In genomic region chr10:14683246-14683645, GRCh38 we compare ENCODE assay signal across 22 cellular contexts.
DNase-seq lines count a peak whose midpoint lies in the region; ATAC-seq, FAIRE-seq and TF ChIP-seq lines count a peak whose summit lies in the region.
"Had no signal": no experiment of that assay in that cellular context is flagged by ENCODE, and none has a peak within 500 bp of the region (broad histone marks: within the 10 kb centered on the region; RNA-seq: fewer than 3 reads in every experiment).

No MANE protein-coding gene starts in this region.

- H3K36me3 ChIP-seq in liver (ENCODE audit: control insufficient read depth in 4 of 4, insufficient read depth in 3 of 4, low read depth in 1 of 4, low read length in 3 of 4) (no peaks in the 10 kb centered on the region), HepG2 (replicated peaks in 1 of 2; ENCODE audit: control insufficient read depth in 1 of 2, insufficient read depth in 2 of 2, low read length in 2 of 2) (no peaks in the 10 kb centered on the region), mammary epithelial cell (ENCODE audit: insufficient read depth, low read length) (no peaks in the 10 kb centered on the region)

- no peak overlapping the region for H3K27ac Mint-ChIP-seq in WTC11
- H3K27ac Mint-ChIP-seq in HFFc6 = no peak overlapping the region
- H3K27ac Mint-ChIP-seq: CD4-positive, alpha-beta T cell had no signal

- H3K27me3 ChIP-seq in liver (ENCODE audit: control insufficient read depth in 4 of 4, insufficient read depth in 4 of 4, low read length in 3 of 4) = no peaks in the 10 kb centered on the region
- peaks cover 0 to 1% of the 10 kb centered on the region in 2 experiments; a peak in 1 of 5 replicates for H3K27me3 ChIP-seq in HepG2 (ENCODE audit: control insufficient read depth in 1 of 2, insufficient read depth in 2 of 2, low read length in 2 of 2)
- H3K27me3 ChIP-seq in mammary epithelial cell (ENCODE audit: insufficient read depth, low read length) = no peaks in the 10 kb centered on the region

- H3K9ac ChIP-seq in liver (ENCODE audit: low read depth in 1 of 2, low read length in 2 of 2) (no peak overlapping the region), HepG2 (ENCODE audit: insufficient read depth, low read depth, low read length) (no peak overlapping the region), mammary epithelial cell (ENCODE audit: insufficient read depth, low read length) (no peak overlapping the region)

- WGBS in liver = 65% methylated on average over 6 of the region's 6 CpGs
- WGBS in HepG2 (ENCODE audit: low lambda C conversion rate) = 14% methylated on average over 6 of the region's 6 CpGs
- 23% methylated on average over 6 of the region's 6 CpGs for WGBS in mammary epithelial cell (ENCODE audit: low coverage, missing lambda C conversion rate)

- H3K4me2 ChIP-seq in HepG2 (ENCODE audit: low read depth, low read length) = no peak overlapping the region
- H3K4me2 ChIP-seq in mammary epithelial cell (ENCODE audit: insufficient read depth, low read depth, low read length) = no peak overlapping the region
- H3K4me2 ChIP-seq: A549 had no signal

- H3K27me3 Mint-ChIP-seq in WTC11 (ENCODE audit: low read depth) (no peaks in the 10 kb centered on the region), HFFc6 (ENCODE audit: insufficient read depth) (peaks cover 16% of the 10 kb centered on the region)
- H3K27me3 Mint-ChIP-seq: CD4-positive, alpha-beta T cell had no signal

- H2AFZ ChIP-seq in HepG2 (ENCODE audit: low read length) (no peak overlapping the region), mammary epithelial cell (ENCODE audit: low read depth, low read length) (no peak overlapping the region)

- H3K27ac ChIP-seq in liver (ENCODE audit: low read depth in 1 of 2, low read length in 2 of 2) = no peak overlapping the region
- no peak overlapping the region for H3K27ac ChIP-seq in HepG2 (ENCODE audit: extremely low read length, insufficient read depth, low read length)
- H3K27ac ChIP-seq in mammary epithelial cell (ENCODE audit: insufficient read depth, low read depth, low read length) = no peak overlapping the region
- H3K27ac ChIP-seq: A549 had no signal

- BruUV-seq in HepG2 (replicated peaks; lab: Mats Ljungman, UMichigan) (no TSS peak), mammary epithelial cell (replicated peaks; lab: Mats Ljungman, UMichigan) (no TSS peak)

- ATAC-seq in HepG2 (no peak), WTC11 (no peak)
- ATAC-seq: A549, Right ventricle myocardium inferior had no signal

- intact Hi-C loops in HepG2 (cut with micrococcal nuclease; ENCODE audit: unreplicated experiment) = no loop called here
- intact Hi-C loops in mammary epithelial cell (cut with micrococcal nuclease) = no loop called here

- TF ChIP-seq EP300 in HepG2 (IDR thresholded peaks at IDR 0.05; ENCODE audit: low read depth in 2 of 2, low read length in 2 of 2) = no peak
- no peak for TF ChIP-seq EP300 in HepG2 (CRISPR knock-in tag; IDR thresholded peaks at IDR 0.05; ENCODE audit: borderline replicate concordance)

- TF ChIP-seq CTCF in liver (IDR thresholded peaks at IDR 0.05; ENCODE audit: low read depth, low read length, missing input control) (no peak), HepG2 (CRISPR knock-in tag; IDR thresholded peaks at IDR 0.05) (no peak), mammary epithelial cell (conservative IDR thresholded peaks at IDR 0.05 in 1 of 2, IDR thresholded peaks at IDR 0.05 in 1 of 2; ENCODE audit: extremely low read depth in 1 of 2, insufficient read depth in 1 of 2, low read depth in 1 of 2, low read length in 2 of 2) (no peak), fibroblast of mammary gland (conservative IDR thresholded peaks at IDR 0.05; ENCODE audit: control insufficient read depth, insufficient read depth, low read depth, low read length) (no peak), WTC11 (IDR thresholded peaks at IDR 0.05) (no peak), HFFc6 (IDR thresholded peaks at IDR 0.05) (no peak)

- H3K9me3 Mint-ChIP-seq in WTC11 = no peaks in the 10 kb centered on the region
- no peaks in the 10 kb centered on the region for H3K9me3 Mint-ChIP-seq in HFFc6
- H3K9me3 Mint-ChIP-seq: CD4-positive, alpha-beta T cell had no signal

- H3K4me1 ChIP-seq in liver (ENCODE audit: control insufficient read depth in 4 of 4, insufficient read depth in 4 of 4, low read length in 3 of 4) (peaks cover 0 to 2% (median 0%) of the 10 kb centered on the region in 4 donors), HepG2 (ENCODE audit: insufficient read depth, low read length) (peaks cover 12% of the 10 kb centered on the region), mammary epithelial cell (ENCODE audit: insufficient read depth, low read length) (no peaks in the 10 kb centered on the region)

- TF ChIP-seq RAD21 in liver (IDR thresholded peaks at IDR 0.05) (no peak), HepG2 (CRISPR knock-in tag; IDR thresholded peaks at IDR 0.05) (no peak)

- TF ChIP-seq POLR2A in HepG2 (IDR thresholded peaks at IDR 0.05; ENCODE audit: insufficient read depth in 1 of 2, low read depth in 2 of 2, low read length in 2 of 2) = no peak

- in situ Hi-C loops in HepG2 (cut with HindIII; ENCODE audit: extremely low pct_ligation_motif_present, low pct_unique_long_range_greater_than_20kb) (no loop called here), mammary epithelial cell (cut with MboI; ENCODE audit: low sequenced_read_pairs in 2 of 2) (no loop called here)

- POLR2A ChIA-PET in HepG2 (lab: Yijun Ruan, JAX) (no interaction called here), WTC11 (lab: Charles Lee) (interaction anchor here (0.6 kb wide), 1 partner anchor 125 kb away, joined by 4 read pairs; no protein-coding TSS in a partner anchor)

- DNase-seq in HepG2 (ENCODE audit: low spot score) (no peak), mammary epithelial cell (peak; percentile 32), fibroblast of mammary gland (ENCODE audit: low read depth) (peak; percentile 31), WTC11 (ENCODE audit: low spot score) (no peak), DMS53 (lab: John Stamatoyannopoulos, UW) (no peak), NCI-H1105 (lab: John Stamatoyannopoulos, UW) (no peak), HFFc6 (no peak)
- DNase-seq: Caco-2; CD4-positive, alpha-beta T cell; GOT3; KBM-7; NCI-H1092; NCI-H146; NCI-H2081; NCI-H748 treated with DMSO at 0.1 percent for 48 hours; NK-92 treated with Interleukin-12 subunit alpha and Interleukin-12 subunit beta, amount 100 ng/mL, for 24 hours had no signal

- dilution Hi-C loops in mammary epithelial cell (cut with HindIII; ENCODE audit: low sequenced_read_pairs) = no loop called here

- H3K9me3 ChIP-seq in liver (ENCODE audit: control insufficient read depth in 4 of 4, low read length in 3 of 4) (no peaks in the 10 kb centered on the region), HepG2 (ENCODE audit: low read length) (no peaks in the 10 kb centered on the region), mammary epithelial cell (replicated peaks; ENCODE audit: insufficient read depth, low read length) (no peaks in the 10 kb centered on the region)
- H3K9me3 ChIP-seq: A549, Caco-2 had no signal

- CTCF ChIA-PET in HepG2 (lab: Yijun Ruan, JAX; ENCODE audit: low intra/inter-chr PET ratio, low total read pairs) = no interaction called here
- CTCF ChIA-PET in mammary epithelial cell (lab: Charles Lee; ENCODE audit: low non-redundant PET) = no interaction called here
- CTCF ChIA-PET in WTC11 (lab: Charles Lee) = no interaction called here

- H3K4me3 ChIP-seq in liver (ENCODE audit: low read depth in 1 of 3, low read length in 3 of 3) (no peak overlapping the region), HepG2 (replicated peaks in 1 of 3; ENCODE audit: insufficient read depth in 1 of 3, low read depth in 2 of 3, low read length in 3 of 3) (no peak overlapping the region), mammary epithelial cell (replicated peaks in 1 of 3; ENCODE audit: insufficient read depth in 1 of 3, low read depth in 2 of 3, low read length in 3 of 3) (no peak overlapping the region), fibroblast of mammary gland (ENCODE audit: control insufficient read depth, low read depth, low read length) (no peak overlapping the region)
- H3K4me3 ChIP-seq: A549 had no signal

- H3K79me2 ChIP-seq in HepG2 (ENCODE audit: insufficient read depth, low read length) (no peaks in the 10 kb centered on the region), mammary epithelial cell (ENCODE audit: insufficient read depth, low read length) (no peaks in the 10 kb centered on the region)

- H3K4me3 Mint-ChIP-seq in WTC11 = no peak overlapping the region
- H3K4me3 Mint-ChIP-seq in HFFc6 = no peak overlapping the region
- H3K4me3 Mint-ChIP-seq: CD4-positive, alpha-beta T cell had no signal

- H4K20me1 ChIP-seq in HepG2 (ENCODE audit: insufficient read depth, low read length) (no peaks in the 10 kb centered on the region), mammary epithelial cell (ENCODE audit: insufficient read depth, low read length) (no peaks in the 10 kb centered on the region)

- FAIRE-seq in HepG2 (lab: Jason Lieb, UNC) = no peak
- FAIRE-seq: A549, GM12891, GM19239, RCC 7860 had no signal

- H3K36me3 Mint-ChIP-seq in WTC11 (no peaks in the 10 kb centered on the region), HFFc6 (ENCODE audit: low read depth) (no peaks in the 10 kb centered on the region)

- H3K4me1 Mint-ChIP-seq in WTC11 (no peaks in the 10 kb centered on the region), HFFc6 (ENCODE audit: low read depth) (peaks cover 18% of the 10 kb centered on the region)

TF ChIP-seq in HepG2, 621 proteins besides CTCF, POLR2A, EP300 and RAD21 (continues in another document):
- TF ChIP-seq ZNF34 (CRISPR knock-in tag; IDR thresholded peaks at IDR 0.05; ENCODE audit: borderline replicate concordance) = no peak
- no peak for TF ChIP-seq ZNF24 (IDR thresholded peaks at IDR 0.05)
- TF ChIP-seq MXI1 (IDR thresholded peaks at IDR 0.05; ENCODE audit: borderline replicate concordance, low read depth, low read length) = no peak
- TF ChIP-seq ZNF296 (CRISPR knock-in tag; conservative IDR thresholded peaks at IDR 0.05) = no peak

TF ChIP-seq in WTC11, 78 proteins besides CTCF, POLR2A, EP300 and RAD21 (continues in another document):
- no peak for TF ChIP-seq ZNF232 (CRISPR knock-in tag; IDR thresholded peaks at IDR 0.05)
- TF ChIP-seq NR2C2 (CRISPR knock-in tag; IDR thresholded peaks at IDR 0.05) = no peak

Comparison
In these comparisons a context has a peak if more than half of its experiments do, and no peak if none do; other contexts are left out.
1. DNase-seq: peak in mammary epithelial cell (single experiment) and fibroblast of mammary gland (single experiment); none in HepG2 (single experiment), WTC11 (single experiment), DMS53 (single experiment), NCI-H1105 (single experiment) and HFFc6 (single experiment).